27 cellular contexts compared by ENCODE assay signal in genomic region chr3:118948146-118948545, GRCh38.
DNase-seq lines count a peak whose midpoint lies in the region; ATAC-seq, FAIRE-seq and TF ChIP-seq lines count a peak whose summit lies in the region.
"Had no signal": no experiment of that assay in that cellular context is flagged by ENCODE, and none has a peak within 500 bp of the region (broad histone marks: within the 10 kb centered on the region; RNA-seq: fewer than 3 reads in every experiment).

No MANE protein-coding gene starts in this region.

- peaks cover 26% of the 10 kb centered on the region for H3K4me1 Mint-ChIP-seq in activated naive CD8-positive, alpha-beta T cell treated with anti-CD3 and anti-CD28 coated beads, Interleukin-2, amount 10 ng/mL, durations not matched to agents 7 days and 5 days

- no peaks in the 10 kb centered on the region for H3K36me3 ChIP-seq in HepG2 (replicated peaks in 1 of 2; ENCODE audit: control insufficient read depth in 1 of 2, insufficient read depth in 2 of 2, low read length in 2 of 2)
- no peaks in the 10 kb centered on the region for H3K36me3 ChIP-seq in right lobe of liver

- H3K4me2 ChIP-seq in HepG2 (ENCODE audit: low read depth, low read length) = no peak overlapping the region
- H3K4me2 ChIP-seq: SK-N-SH had no signal

- ATAC-seq in HepG2 (no peak), right lobe of liver (no peak), HG03469 (IDR thresholded peaks at IDR 0.05; ENCODE audit: unreplicated experiment) (no peak)
- ATAC-seq in activated naive CD8-positive, alpha-beta T cell treated with anti-CD3 and anti-CD28 coated beads, Interleukin-2, amount 10 ng/mL, durations not matched to agents 7 days and 5 days (ENCODE audit: low read depth) = no peak

- POLR2A ChIA-PET in HepG2 (lab: Yijun Ruan, JAX) = no interaction called here
- POLR2A ChIA-PET in activated naive CD8-positive, alpha-beta T cell treated with anti-CD3 and anti-CD28 coated beads, Interleukin-2, amount 10 ng/mL, durations not matched to agents 7 days and 5 days (lab: Charles Lee) = no interaction called here

- H3K27ac ChIP-seq in HepG2 (ENCODE audit: extremely low read length, insufficient read depth, low read length) (no peak overlapping the region), right lobe of liver (no peak overlapping the region)
- H3K27ac ChIP-seq: 22Rv1, RWPE1 had no signal

- no peak for TF ChIP-seq EP300 in HepG2 (IDR thresholded peaks at IDR 0.05; ENCODE audit: low read depth in 2 of 2, low read length in 2 of 2)
- TF ChIP-seq EP300 in HepG2 (CRISPR knock-in tag; IDR thresholded peaks at IDR 0.05; ENCODE audit: borderline replicate concordance) = no peak

- H3K27me3 ChIP-seq in HepG2 (ENCODE audit: control insufficient read depth in 1 of 2, insufficient read depth in 2 of 2, low read length in 2 of 2) = no peaks in the 10 kb centered on the region
- no peaks in the 10 kb centered on the region for H3K27me3 ChIP-seq in right lobe of liver

- TF ChIP-seq RAD21 in HepG2 (CRISPR knock-in tag; IDR thresholded peaks at IDR 0.05) = no peak

- DNase-seq in NCI-H82 (lab: John Stamatoyannopoulos, UW) = peak; percentile 40
- no peak for DNase-seq in NCI-H82 treated with DMSO at 0.1 percent for 48 hours (lab: John Stamatoyannopoulos, UW; ENCODE audit: unreplicated experiment)
- DNase-seq in HepG2 (ENCODE audit: low spot score) = no peak
- DNase-seq in right lobe of liver = no peak
- no peak for DNase-seq in activated naive CD8-positive, alpha-beta T cell treated with anti-CD3 and anti-CD28 coated beads, Interleukin-2, amount 10 ng/mL, durations not matched to agents 7 days and 5 days
- DNase-seq in NCI-H345 treated with DMSO at 0.1 percent for 48 hours (lab: John Stamatoyannopoulos, UW; ENCODE audit: unreplicated experiment) = no peak
- DNase-seq in AG20443 (ENCODE audit: low spot score) = no peak
- DNase-seq: AML-193, C1 segment of cervical spinal cord, EL, GF-D8, GOT3, HCEC 1CT, IMR-90, NCI-H1105, NCI-H146, NCI-H2081, NCI-H2171, NCI-H345, NCI-H526, SIG-M5, SK-N-SH had no signal

- TF ChIP-seq CTCF in HepG2 (CRISPR knock-in tag; IDR thresholded peaks at IDR 0.05) = no peak
- TF ChIP-seq CTCF in right lobe of liver (IDR thresholded peaks at IDR 0.05) = no peak

- WGBS in HepG2 (ENCODE audit: low lambda C conversion rate) = 20% methylated on average over 5 of the region's 5 CpGs
- 55% methylated on average over 5 of the region's 5 CpGs for WGBS in right lobe of liver (ENCODE audit: insufficient coverage, low coverage, low lambda C conversion rate, missing lambda C conversion rate)

- peak overlapping the region; percentile 19 for H3K27ac Mint-ChIP-seq in activated naive CD8-positive, alpha-beta T cell treated with anti-CD3 and anti-CD28 coated beads, Interleukin-2, amount 10 ng/mL, durations not matched to agents 7 days and 5 days

- FAIRE-seq in HepG2 (lab: Jason Lieb, UNC) = no peak
- FAIRE-seq: D721Med, HTR-8/SVneo had no signal

- in situ Hi-C loops in HepG2 (cut with HindIII; ENCODE audit: extremely low pct_ligation_motif_present, low pct_unique_long_range_greater_than_20kb) = no loop called here

- no peaks in the 10 kb centered on the region for H3K79me2 ChIP-seq in HepG2 (ENCODE audit: insufficient read depth, low read length)

- no peak for TF ChIP-seq POLR2A in HepG2 (IDR thresholded peaks at IDR 0.05; ENCODE audit: insufficient read depth in 1 of 2, low read depth in 2 of 2, low read length in 2 of 2)
- no peak for TF ChIP-seq POLR2A in right lobe of liver (IDR thresholded peaks at IDR 0.05)

- H3K4me1 ChIP-seq in HepG2 (ENCODE audit: insufficient read depth, low read length) (no peaks in the 10 kb centered on the region), right lobe of liver (no peaks in the 10 kb centered on the region)

- no peak overlapping the region for H3K9ac ChIP-seq in HepG2 (ENCODE audit: insufficient read depth, low read depth, low read length)
- H3K9ac ChIP-seq: SK-N-SH had no signal

- BruUV-seq in HepG2 (replicated peaks; lab: Mats Ljungman, UMichigan) = no TSS peak

- no peak overlapping the region for H3K4me3 ChIP-seq in HepG2 (replicated peaks in 1 of 3; ENCODE audit: insufficient read depth in 1 of 3, low read depth in 2 of 3, low read length in 3 of 3)
- H3K4me3 ChIP-seq in right lobe of liver = no peak overlapping the region

- H3K4me3 Mint-ChIP-seq in activated naive CD8-positive, alpha-beta T cell treated with anti-CD3 and anti-CD28 coated beads, Interleukin-2, amount 10 ng/mL, durations not matched to agents 7 days and 5 days = peak overlapping the region; percentile 20

- intact Hi-C loops in HepG2 (cut with micrococcal nuclease; ENCODE audit: unreplicated experiment) (no loop called here), right lobe of liver (cut with DNase I) (no loop called here)

- H3K36me3 Mint-ChIP-seq in activated naive CD8-positive, alpha-beta T cell treated with anti-CD3 and anti-CD28 coated beads, Interleukin-2, amount 10 ng/mL, durations not matched to agents 7 days and 5 days = peaks cover 6% of the 10 kb centered on the region

- H4K20me1 ChIP-seq in HepG2 (ENCODE audit: insufficient read depth, low read length) = no peaks in the 10 kb centered on the region

- peak overlapping the region; percentile 60 for H2AFZ ChIP-seq in HepG2 (ENCODE audit: low read length)

- H3K9me3 ChIP-seq in HepG2 (ENCODE audit: low read length) = no peaks in the 10 kb centered on the region
- H3K9me3 ChIP-seq in right lobe of liver = no peaks in the 10 kb centered on the region
- H3K9me3 ChIP-seq: SK-N-SH had no signal

- peaks cover 3% of the 10 kb centered on the region for H3K27me3 Mint-ChIP-seq in activated naive CD8-positive, alpha-beta T cell treated with anti-CD3 and anti-CD28 coated beads, Interleukin-2, amount 10 ng/mL, durations not matched to agents 7 days and 5 days

- CTCF ChIA-PET in HepG2 (lab: Yijun Ruan, JAX; ENCODE audit: low intra/inter-chr PET ratio, low total read pairs) = no interaction called here

- H3K9me3 Mint-ChIP-seq in activated naive CD8-positive, alpha-beta T cell treated with anti-CD3 and anti-CD28 coated beads, Interleukin-2, amount 10 ng/mL, durations not matched to agents 7 days and 5 days = no peaks in the 10 kb centered on the region

TF ChIP-seq in HepG2, 621 proteins besides CTCF, POLR2A, EP300 and RAD21:
- no peak for TF ChIP-seq BRCA1 (CRISPR knock-in tag; IDR thresholded peaks at IDR 0.05)
- TF ChIP-seq SYNCRIP (IDR thresholded peaks at IDR 0.05; ENCODE audit: insufficient read depth, low read depth, low read length) = no peak
